Comparison of ENCODE assay signal across 1 cellular context in the genomic region with DNA sequence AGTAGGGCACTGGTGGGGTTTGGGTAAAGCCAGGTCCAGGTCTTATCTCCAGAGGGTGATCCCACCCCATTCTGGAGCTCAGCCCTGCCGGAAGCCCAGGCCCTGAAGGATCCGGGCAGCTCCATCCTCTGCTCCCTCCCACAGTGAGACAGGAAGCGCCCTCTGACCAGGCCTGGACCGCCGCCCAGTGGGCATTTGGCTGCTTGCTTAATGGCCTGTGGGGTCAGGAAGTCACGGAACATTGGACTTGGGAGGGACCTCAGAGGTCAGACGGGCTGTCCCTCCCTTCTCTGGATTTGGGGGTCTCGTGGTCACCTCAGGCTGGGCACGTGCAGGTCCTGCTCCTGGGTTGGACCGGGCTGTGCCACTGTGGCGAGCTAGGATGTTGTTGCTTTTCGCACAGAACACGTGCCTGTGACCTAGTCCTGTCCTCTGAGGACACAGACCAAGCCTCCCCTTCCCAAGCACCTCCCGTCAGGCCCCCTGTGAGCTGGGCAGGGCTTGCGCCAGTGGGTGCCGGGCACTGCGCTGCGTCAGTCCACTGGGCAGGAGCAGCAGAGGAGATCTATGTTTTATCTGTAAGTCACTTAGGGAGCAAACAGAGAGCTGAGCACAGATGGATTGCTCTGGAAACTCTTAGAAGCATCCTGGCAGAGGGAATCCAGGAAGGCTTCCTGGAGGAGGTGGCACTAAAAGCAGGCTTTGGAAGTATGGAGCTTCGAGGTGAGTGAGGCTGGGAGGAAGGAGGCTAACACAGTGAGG.
TF ChIP-seq lines count a peak whose summit lies in the region.

No MANE protein-coding gene starts in this region.

TF ChIP-seq in HepG2, 621 proteins besides CTCF, POLR2A, EP300 and RAD21 (continued from another document and continues in another):
- TF ChIP-seq, protein P1, sequence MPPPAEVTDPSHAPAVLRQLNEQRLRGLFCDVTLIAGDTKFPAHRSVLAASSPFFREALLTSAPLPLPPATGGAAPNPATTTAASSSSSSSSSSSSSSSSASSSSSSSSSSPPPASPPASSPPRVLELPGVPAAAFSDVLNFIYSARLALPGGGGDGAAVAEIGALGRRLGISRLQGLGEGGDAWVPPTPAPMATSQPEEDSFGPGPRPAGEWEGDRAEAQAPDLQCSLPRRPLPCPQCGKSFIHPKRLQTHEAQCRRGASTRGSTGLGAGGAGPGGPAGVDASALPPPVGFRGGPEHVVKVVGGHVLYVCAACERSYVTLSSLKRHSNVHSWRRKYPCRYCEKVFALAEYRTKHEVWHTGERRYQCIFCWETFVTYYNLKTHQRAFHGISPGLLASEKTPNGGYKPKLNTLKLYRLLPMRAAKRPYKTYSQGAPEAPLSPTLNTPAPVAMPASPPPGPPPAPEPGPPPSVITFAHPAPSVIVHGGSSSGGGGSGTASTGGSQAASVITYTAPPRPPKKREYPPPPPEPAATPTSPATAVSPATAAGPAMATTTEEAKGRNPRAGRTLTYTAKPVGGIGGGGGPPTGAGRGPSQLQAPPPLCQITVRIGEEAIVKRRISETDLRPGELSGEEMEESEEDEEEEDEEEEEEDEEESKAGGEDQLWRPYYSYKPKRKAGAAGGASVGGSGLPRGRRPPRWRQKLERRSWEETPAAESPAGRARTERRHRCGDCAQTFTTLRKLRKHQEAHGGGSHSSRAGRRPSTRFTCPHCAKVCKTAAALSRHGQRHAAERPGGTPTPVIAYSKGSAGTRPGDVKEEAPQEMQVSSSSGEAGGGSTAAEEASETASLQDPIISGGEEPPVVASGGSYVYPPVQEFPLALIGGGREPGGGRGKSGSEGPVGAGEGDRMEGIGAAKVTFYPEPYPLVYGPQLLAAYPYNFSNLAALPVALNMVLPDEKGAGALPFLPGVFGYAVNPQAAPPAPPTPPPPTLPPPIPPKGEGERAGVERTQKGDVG (CRISPR knock-in tag; IDR thresholded peaks at IDR 0.05; ENCODE audit: borderline replicate concordance), result peak; percentile 30; the same call in 1 of the 2 replicates
- TF ChIP-seq CENPX (CRISPR knock-in tag; IDR thresholded peaks at IDR 0.05) (no peak), KLF16 (CRISPR knock-in tag; IDR thresholded peaks at IDR 0.05) (peak in 1 of 2 experiments; percentile 62; a peak in 1 of 4 replicates), HNRNPLL (IDR thresholded peaks at IDR 0.05; ENCODE audit: low read depth, low read length, poor library complexity, severe bottlenecking) (peak; percentile 29), CEBPB (IDR thresholded peaks at IDR 0.05; ENCODE audit: borderline replicate concordance, low read depth, low read length) (peak; percentile 21; the same call in 1 of the 2 replicates), ZNF563 (CRISPR knock-in tag; IDR thresholded peaks at IDR 0.05) (peak; percentile 61; the same call in 1 of the 2 replicates), KDM5B (CRISPR knock-in tag; IDR thresholded peaks at IDR 0.05; ENCODE audit: borderline replicate concordance) (no peak; the same call in 1 of the 2 replicates), KDM6A (CRISPR knock-in tag; IDR thresholded peaks at IDR 0.05; ENCODE audit: low read depth) (0 out of 2 replicates have a peak, but pooled peaks have one; percentile 16), ZNF781 (CRISPR knock-in tag; IDR thresholded peaks at IDR 0.05; ENCODE audit: borderline replicate concordance, not compliant biosample characterization) (no peak), ZKSCAN1 (IDR thresholded peaks at IDR 0.05; ENCODE audit: low read length) (no peak), POGZ (CRISPR knock-in tag; IDR thresholded peaks at IDR 0.05) (no peak; the same call in 1 of the 2 replicates), ZNF552 (CRISPR knock-in tag; IDR thresholded peaks at IDR 0.05; ENCODE audit: borderline replicate concordance) (0 out of 2 replicates have a peak, but pooled peaks have one; percentile 17), REPIN1 (CRISPR knock-in tag; IDR thresholded peaks at IDR 0.05; ENCODE audit: borderline replicate concordance, low read depth) (peak; percentile 69; the same call in 1 of the 2 replicates), ARNTL (CRISPR knock-in tag; IDR thresholded peaks at IDR 0.05) (peak; percentile 95), TP53 (CRISPR knock-in tag; conservative IDR thresholded peaks at IDR 0.05) (no peak), ZNF264 (CRISPR knock-in tag; IDR thresholded peaks at IDR 0.05) (no peak), PHB2 (IDR thresholded peaks at IDR 0.05; ENCODE audit: partially characterized antibody) (no peak), PPARG (CRISPR knock-in tag; conservative IDR thresholded peaks at IDR 0.05) (peak; percentile 93), SOX6 (IDR thresholded peaks at IDR 0.05) (no peak), SOX6 (CRISPR knock-in tag; IDR thresholded peaks at IDR 0.05) (peak; percentile 53), KLF12 (CRISPR knock-in tag; IDR thresholded peaks at IDR 0.05; ENCODE audit: borderline replicate concordance) (peak; percentile 43; the same call in 1 of the 2 replicates), ELF3 (CRISPR knock-in tag; IDR thresholded peaks at IDR 0.05) (peak; percentile 82), SMAD1 (CRISPR knock-in tag; IDR thresholded peaks at IDR 0.05; ENCODE audit: borderline replicate concordance, low read depth) (peak; percentile 85; the same call in 1 of the 2 replicates), IRF2 (CRISPR knock-in tag; IDR thresholded peaks at IDR 0.05) (peak; percentile 76; the same call in 1 of the 2 replicates), ZNF850 (CRISPR knock-in tag; conservative IDR thresholded peaks at IDR 0.05) (no peak), GABPA (IDR thresholded peaks at IDR 0.05; ENCODE audit: low read depth, low read length) (peak; percentile 66), GABPA (CRISPR knock-in tag; IDR thresholded peaks at IDR 0.05; ENCODE audit: low read depth) (peak; percentile 86), ZNF207 (IDR thresholded peaks at IDR 0.05; ENCODE audit: borderline replicate concordance) (no peak), ZIK1 (CRISPR knock-in tag; IDR thresholded peaks at IDR 0.05; ENCODE audit: borderline replicate concordance, low read depth) (0 out of 2 replicates have a peak, but pooled peaks have one; percentile 51), SAP130 (CRISPR knock-in tag; IDR thresholded peaks at IDR 0.05; ENCODE audit: low read depth) (peak; percentile 73), FOXO1 (CRISPR knock-in tag; IDR thresholded peaks at IDR 0.05) (peak; percentile 71), TOE1 (CRISPR knock-in tag; IDR thresholded peaks at IDR 0.05) (peak; percentile 40; the same call in 1 of the 2 replicates), NFE2L1 (CRISPR knock-in tag; IDR thresholded peaks at IDR 0.05; ENCODE audit: borderline replicate concordance) (no peak), ETV6 (CRISPR knock-in tag; conservative IDR thresholded peaks at IDR 0.05) (0 out of 2 replicates have a peak, but pooled peaks have one; percentile 37)
- TF ChIP-seq, protein P2, sequence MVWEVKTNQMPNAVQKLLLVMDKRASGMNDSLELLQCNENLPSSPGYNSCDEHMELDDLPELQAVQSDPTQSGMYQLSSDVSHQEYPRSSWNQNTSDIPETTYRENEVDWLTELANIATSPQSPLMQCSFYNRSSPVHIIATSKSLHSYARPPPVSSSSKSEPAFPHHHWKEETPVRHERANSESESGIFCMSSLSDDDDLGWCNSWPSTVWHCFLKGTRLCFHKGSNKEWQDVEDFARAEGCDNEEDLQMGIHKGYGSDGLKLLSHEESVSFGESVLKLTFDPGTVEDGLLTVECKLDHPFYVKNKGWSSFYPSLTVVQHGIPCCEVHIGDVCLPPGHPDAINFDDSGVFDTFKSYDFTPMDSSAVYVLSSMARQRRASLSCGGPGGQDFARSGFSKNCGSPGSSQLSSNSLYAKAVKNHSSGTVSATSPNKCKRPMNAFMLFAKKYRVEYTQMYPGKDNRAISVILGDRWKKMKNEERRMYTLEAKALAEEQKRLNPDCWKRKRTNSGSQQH (CRISPR knock-in tag; IDR thresholded peaks at IDR 0.05; ENCODE audit: low read depth), result 0 out of 2 replicates have a peak, but pooled peaks have one; percentile 33
- TF ChIP-seq, protein P3, sequence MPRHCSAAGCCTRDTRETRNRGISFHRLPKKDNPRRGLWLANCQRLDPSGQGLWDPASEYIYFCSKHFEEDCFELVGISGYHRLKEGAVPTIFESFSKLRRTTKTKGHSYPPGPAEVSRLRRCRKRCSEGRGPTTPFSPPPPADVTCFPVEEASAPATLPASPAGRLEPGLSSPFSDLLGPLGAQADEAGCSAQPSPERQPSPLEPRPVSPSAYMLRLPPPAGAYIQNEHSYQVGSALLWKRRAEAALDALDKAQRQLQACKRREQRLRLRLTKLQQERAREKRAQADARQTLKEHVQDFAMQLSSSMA (CRISPR knock-in tag; IDR thresholded peaks at IDR 0.05), result 0 out of 2 replicates have a peak, but pooled peaks have one; percentile 72
- TF ChIP-seq, protein P4, sequence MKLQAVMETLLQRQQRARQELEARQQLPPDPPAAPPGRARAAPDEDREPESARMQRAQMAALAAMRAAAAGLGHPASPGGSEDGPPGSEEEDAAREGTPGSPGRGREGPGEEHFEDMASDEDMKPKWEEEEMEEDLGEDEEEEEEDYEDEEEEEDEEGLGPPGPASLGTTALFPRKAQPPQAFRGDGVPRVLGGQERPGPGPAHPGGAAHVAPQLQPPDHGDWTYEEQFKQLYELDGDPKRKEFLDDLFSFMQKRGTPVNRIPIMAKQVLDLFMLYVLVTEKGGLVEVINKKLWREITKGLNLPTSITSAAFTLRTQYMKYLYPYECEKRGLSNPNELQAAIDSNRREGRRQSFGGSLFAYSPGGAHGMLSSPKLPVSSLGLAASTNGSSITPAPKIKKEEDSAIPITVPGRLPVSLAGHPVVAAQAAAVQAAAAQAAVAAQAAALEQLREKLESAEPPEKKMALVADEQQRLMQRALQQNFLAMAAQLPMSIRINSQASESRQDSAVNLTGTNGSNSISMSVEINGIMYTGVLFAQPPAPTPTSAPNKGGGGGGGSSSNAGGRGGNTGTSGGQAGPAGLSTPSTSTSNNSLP (IDR thresholded peaks at IDR 0.05; ENCODE audit: low read depth, low read length), result 0 out of 2 replicates have a peak, but pooled peaks have one; percentile 11
- TF ChIP-seq, protein P5, sequence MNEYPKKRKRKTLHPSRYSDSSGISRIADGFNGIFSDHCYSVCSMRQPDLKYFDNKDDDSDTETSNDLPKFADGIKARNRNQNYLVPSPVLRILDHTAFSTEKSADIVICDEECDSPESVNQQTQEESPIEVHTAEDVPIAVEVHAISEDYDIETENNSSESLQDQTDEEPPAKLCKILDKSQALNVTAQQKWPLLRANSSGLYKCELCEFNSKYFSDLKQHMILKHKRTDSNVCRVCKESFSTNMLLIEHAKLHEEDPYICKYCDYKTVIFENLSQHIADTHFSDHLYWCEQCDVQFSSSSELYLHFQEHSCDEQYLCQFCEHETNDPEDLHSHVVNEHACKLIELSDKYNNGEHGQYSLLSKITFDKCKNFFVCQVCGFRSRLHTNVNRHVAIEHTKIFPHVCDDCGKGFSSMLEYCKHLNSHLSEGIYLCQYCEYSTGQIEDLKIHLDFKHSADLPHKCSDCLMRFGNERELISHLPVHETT (CRISPR knock-in tag; conservative IDR thresholded peaks at IDR 0.05), result 0 out of 2 replicates have a peak, but pooled peaks have one; percentile 61
- TF ChIP-seq, protein P6, sequence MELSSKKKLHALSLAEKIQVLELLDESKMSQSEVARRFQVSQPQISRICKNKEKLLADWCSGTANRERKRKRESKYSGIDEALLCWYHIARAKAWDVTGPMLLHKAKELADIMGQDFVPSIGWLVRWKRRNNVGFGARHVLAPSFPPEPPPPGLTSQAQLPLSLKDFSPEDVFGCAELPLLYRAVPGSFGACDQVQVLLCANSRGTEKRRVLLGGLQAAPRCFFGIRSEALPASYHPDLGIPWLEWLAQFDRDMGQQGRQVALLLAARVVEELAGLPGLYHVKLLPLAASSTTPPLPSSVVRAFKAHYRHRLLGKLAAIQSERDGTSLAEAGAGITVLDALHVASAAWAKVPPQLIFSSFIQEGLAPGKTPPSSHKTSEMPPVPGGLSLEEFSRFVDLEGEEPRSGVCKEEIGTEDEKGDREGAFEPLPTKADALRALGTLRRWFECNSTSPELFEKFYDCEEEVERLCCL (CRISPR knock-in tag; IDR thresholded peaks at IDR 0.05; ENCODE audit: borderline replicate concordance), result 0 out of 2 replicates have a peak, but pooled peaks have one; percentile 72
- TF ChIP-seq, protein P7, sequence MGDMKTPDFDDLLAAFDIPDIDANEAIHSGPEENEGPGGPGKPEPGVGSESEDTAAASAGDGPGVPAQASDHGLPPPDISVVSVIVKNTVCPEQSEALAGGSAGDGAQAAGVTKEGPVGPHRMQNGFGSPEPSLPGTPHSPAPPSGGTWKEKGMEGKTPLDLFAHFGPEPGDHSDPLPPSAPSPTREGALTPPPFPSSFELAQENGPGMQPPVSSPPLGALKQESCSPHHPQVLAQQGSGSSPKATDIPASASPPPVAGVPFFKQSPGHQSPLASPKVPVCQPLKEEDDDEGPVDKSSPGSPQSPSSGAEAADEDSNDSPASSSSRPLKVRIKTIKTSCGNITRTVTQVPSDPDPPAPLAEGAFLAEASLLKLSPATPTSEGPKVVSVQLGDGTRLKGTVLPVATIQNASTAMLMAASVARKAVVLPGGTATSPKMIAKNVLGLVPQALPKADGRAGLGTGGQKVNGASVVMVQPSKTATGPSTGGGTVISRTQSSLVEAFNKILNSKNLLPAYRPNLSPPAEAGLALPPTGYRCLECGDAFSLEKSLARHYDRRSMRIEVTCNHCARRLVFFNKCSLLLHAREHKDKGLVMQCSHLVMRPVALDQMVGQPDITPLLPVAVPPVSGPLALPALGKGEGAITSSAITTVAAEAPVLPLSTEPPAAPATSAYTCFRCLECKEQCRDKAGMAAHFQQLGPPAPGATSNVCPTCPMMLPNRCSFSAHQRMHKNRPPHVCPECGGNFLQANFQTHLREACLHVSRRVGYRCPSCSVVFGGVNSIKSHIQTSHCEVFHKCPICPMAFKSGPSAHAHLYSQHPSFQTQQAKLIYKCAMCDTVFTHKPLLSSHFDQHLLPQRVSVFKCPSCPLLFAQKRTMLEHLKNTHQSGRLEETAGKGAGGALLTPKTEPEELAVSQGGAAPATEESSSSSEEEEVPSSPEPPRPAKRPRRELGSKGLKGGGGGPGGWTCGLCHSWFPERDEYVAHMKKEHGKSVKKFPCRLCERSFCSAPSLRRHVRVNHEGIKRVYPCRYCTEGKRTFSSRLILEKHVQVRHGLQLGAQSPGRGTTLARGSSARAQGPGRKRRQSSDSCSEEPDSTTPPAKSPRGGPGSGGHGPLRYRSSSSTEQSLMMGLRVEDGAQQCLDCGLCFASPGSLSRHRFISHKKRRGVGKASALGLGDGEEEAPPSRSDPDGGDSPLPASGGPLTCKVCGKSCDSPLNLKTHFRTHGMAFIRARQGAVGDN (CRISPR knock-in tag; IDR thresholded peaks at IDR 0.05), result peak; percentile 91
- TF ChIP-seq, protein P8, sequence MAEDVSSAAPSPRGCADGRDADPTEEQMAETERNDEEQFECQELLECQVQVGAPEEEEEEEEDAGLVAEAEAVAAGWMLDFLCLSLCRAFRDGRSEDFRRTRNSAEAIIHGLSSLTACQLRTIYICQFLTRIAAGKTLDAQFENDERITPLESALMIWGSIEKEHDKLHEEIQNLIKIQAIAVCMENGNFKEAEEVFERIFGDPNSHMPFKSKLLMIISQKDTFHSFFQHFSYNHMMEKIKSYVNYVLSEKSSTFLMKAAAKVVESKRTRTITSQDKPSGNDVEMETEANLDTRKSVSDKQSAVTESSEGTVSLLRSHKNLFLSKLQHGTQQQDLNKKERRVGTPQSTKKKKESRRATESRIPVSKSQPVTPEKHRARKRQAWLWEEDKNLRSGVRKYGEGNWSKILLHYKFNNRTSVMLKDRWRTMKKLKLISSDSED (CRISPR knock-in tag; IDR thresholded peaks at IDR 0.05), result no peak
- TF ChIP-seq, protein P9, sequence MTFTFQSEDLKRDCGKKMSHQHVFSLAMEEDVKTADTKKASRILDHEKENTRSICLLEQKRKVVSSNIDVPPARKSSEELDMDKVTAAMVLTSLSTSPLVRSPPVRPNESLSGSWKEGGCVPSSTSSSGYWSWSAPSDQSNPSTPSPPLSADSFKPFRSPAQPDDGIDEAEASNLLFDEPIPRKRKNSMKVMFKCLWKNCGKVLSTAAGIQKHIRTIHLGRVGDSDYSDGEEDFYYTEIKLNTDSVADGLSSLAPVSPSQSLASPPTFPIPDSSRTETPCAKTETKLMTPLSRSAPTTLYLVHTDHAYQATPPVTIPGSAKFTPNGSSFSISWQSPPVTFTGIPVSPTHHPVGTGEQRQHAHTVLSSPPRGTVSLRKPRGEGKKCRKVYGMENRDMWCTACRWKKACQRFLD (CRISPR knock-in tag; IDR thresholded peaks at IDR 0.05; ENCODE audit: borderline replicate concordance), result no peak
